ENCODE assay signal across 9 cellular contexts in genomic region chrX:65705439-65705838, GRCh38. TPM values are rescaled to one million over a fixed set of nuclear protein-coding genes. Genes with fewer than 3 reads are reported as not detected.
A peak's percentile ranks its signal among the peaks of the same experiment; 100 is the strongest.
DNase-seq lines count a peak whose midpoint lies in the region; ATAC-seq and TF ChIP-seq lines count a peak whose summit lies in the region.
"Had no signal": no experiment of that assay in that cellular context is flagged by ENCODE, and none has a peak within 500 bp of the region (broad histone marks: within the 10 kb centered on the region; RNA-seq: fewer than 3 reads in every experiment).

No MANE protein-coding gene starts in this region.

- H3K27ac Mint-ChIP-seq in activated naive CD4-positive, alpha-beta T cell treated with anti-CD3 and anti-CD28 coated beads, Interleukin-2, amount 50 U/mL, for 24 hours, result peak overlapping the region; percentile 94
- H3K27ac Mint-ChIP-seq in activated naive CD4-positive, alpha-beta T cell treated with anti-CD3 and anti-CD28 coated beads, Interleukin-2, amount 50 U/mL, for 72 hours, result peak overlapping the region; percentile 96 to 97

- H3K9me3 ChIP-seq in lung (ENCODE audit: control insufficient read depth in 2 of 2, insufficient read depth in 1 of 2, low read length in 1 of 2) (no peaks in the 10 kb centered on the region), tibial artery (no peaks in the 10 kb centered on the region)

- H3K27me3 Mint-ChIP-seq in activated naive CD4-positive, alpha-beta T cell treated with anti-CD3 and anti-CD28 coated beads, Interleukin-2, amount 50 U/mL, for 24 hours, result no peaks in the 10 kb centered on the region

- H3K36me3 ChIP-seq in lung (ENCODE audit: control insufficient read depth in 2 of 2, insufficient read depth in 2 of 2, low read length in 2 of 2), result no peaks in the 10 kb centered on the region
- H3K36me3 ChIP-seq in tibial artery, result no peaks in the 10 kb centered on the region

- no peaks in the 10 kb centered on the region for H3K27me3 ChIP-seq in lung (ENCODE audit: control insufficient read depth, insufficient read depth)
- H3K27me3 ChIP-seq in tibial artery, result no peaks in the 10 kb centered on the region

- peak overlapping the region; percentile 68 to 89 for H3K27ac ChIP-seq in lung (ENCODE audit: low read depth in 1 of 2, low read length in 1 of 2)
- H3K27ac ChIP-seq in tibial artery, result peak overlapping the region; percentile 76 to 81

- no peak for DNase-seq in activated naive CD4-positive, alpha-beta T cell treated with Interleukin-2 at 50 U/mL for 16 hours
- no peak for DNase-seq in activated naive CD4-positive, alpha-beta T cell treated with anti-CD3 and anti-CD28 coated beads, Interleukin-2, amount 50 U/mL, for 72 hours (ENCODE audit: low spot score in 2 of 2)
- DNase-seq in lung (ENCODE audit: low spot score) (no peak), tibial artery (no peak), AG20443 (ENCODE audit: low spot score) (no peak), SW480 (ENCODE audit: low spot score) (no peak)
- DNase-seq: activated effector memory CD4-positive, alpha-beta T cell treated with anti-CD3 and anti-CD28 coated beads, Interleukin-2, amount 50 U/mL, for 16 hours had no signal

- peaks cover 28 to 46% of the 10 kb centered on the region in 2 donors for H3K4me1 ChIP-seq in lung (ENCODE audit: control insufficient read depth in 2 of 2, insufficient read depth in 2 of 2, low read length in 2 of 2)
- peaks cover 0 to 79% (median 29%) of the 10 kb centered on the region in 4 donors for H3K4me1 ChIP-seq in tibial artery

- intact Hi-C loops in tibial artery (cut with DNase I; ENCODE audit: low total_unique reads), result loop anchor here (2.0 to 10.0 kb wide), 2 partner anchors 61 to 111 kb away; no protein-coding TSS in a partner anchor

- H3K4me3 ChIP-seq in lung (no peak overlapping the region), tibial artery (no peak overlapping the region)

- peak; percentile 1 to 6 for ATAC-seq in activated naive CD4-positive, alpha-beta T cell treated with anti-CD3 and anti-CD28 coated beads, Interleukin-2, amount 50 U/mL, for 72 hours
- ATAC-seq in lung (ENCODE audit: insufficient read depth, low FRiP score), result no peak
- ATAC-seq in HG02759 (IDR thresholded peaks at IDR 0.05; ENCODE audit: unreplicated experiment), result no peak

- no peaks in the 10 kb centered on the region for H3K9me3 Mint-ChIP-seq in activated naive CD4-positive, alpha-beta T cell treated with anti-CD3 and anti-CD28 coated beads, Interleukin-2, amount 50 U/mL, for 24 hours
- H3K9me3 Mint-ChIP-seq in activated naive CD4-positive, alpha-beta T cell treated with anti-CD3 and anti-CD28 coated beads, Interleukin-2, amount 50 U/mL, for 72 hours, result no peaks in the 10 kb centered on the region

- H3K36me3 Mint-ChIP-seq in activated naive CD4-positive, alpha-beta T cell treated with anti-CD3 and anti-CD28 coated beads, Interleukin-2, amount 50 U/mL, for 24 hours, result peaks cover 15% of the 10 kb centered on the region
- H3K36me3 Mint-ChIP-seq in activated naive CD4-positive, alpha-beta T cell treated with anti-CD3 and anti-CD28 coated beads, Interleukin-2, amount 50 U/mL, for 72 hours, result peaks cover 19 to 31% of the 10 kb centered on the region in 2 donors

- TF ChIP-seq CTCF in lung (IDR thresholded peaks at IDR 0.05; ENCODE audit: control extremely low read depth, extremely low read depth) (no peak), tibial artery (IDR thresholded peaks at IDR 0.05) (no peak)

- peaks cover 73% of the 10 kb centered on the region for H3K4me1 Mint-ChIP-seq in activated naive CD4-positive, alpha-beta T cell treated with anti-CD3 and anti-CD28 coated beads, Interleukin-2, amount 50 U/mL, for 24 hours

- H3K4me3 Mint-ChIP-seq in activated naive CD4-positive, alpha-beta T cell treated with anti-CD3 and anti-CD28 coated beads, Interleukin-2, amount 50 U/mL, for 24 hours, result peak overlapping the region; percentile 72

- 61 to 64% methylated on average over 5 of the region's 5 CpGs for WGBS in lung, 2 donors

RNA-seq across cellular contexts. Expression of gene MSN, which starts 38.0 kb away (rescaled TPM):
- total RNA-seq in activated naive CD4-positive, alpha-beta T cell treated with anti-CD3 and anti-CD28 coated beads, Interleukin-2, amount 50 U/mL, for 72 hours, result 100 to 1,000 TPM; 451 to 569 TPM
- 100 to 1,000 TPM; 228 to 399 TPM for total RNA-seq in lung
- polyA plus RNA-seq in lung, result 100 to 1,000 TPM; 168 to 371 TPM

Comparison
In these comparisons a context has a peak if more than half of its experiments do, and no peak if none do; other contexts are left out.
1. ATAC-seq: peak in activated naive CD4-positive, alpha-beta T cell treated with anti-CD3 and anti-CD28 coated beads, Interleukin-2, amount 50 U/mL, for 72 hours (2 of 2); none in lung (single experiment) and HG02759 (single experiment).